Comparison of ENCODE assay signal across 1 cellular context in genomic region chr2:105882920-105883319, GRCh38.
TF ChIP-seq lines count a peak whose summit lies in the region.

No MANE protein-coding gene starts in this region.

TF ChIP-seq in SK-N-SH, 30 proteins besides CTCF, POLR2A, EP300 and RAD21 (continued from another document):
- TF ChIP-seq REST (IDR thresholded peaks at IDR 0.05; ENCODE audit: low read depth, low read length), result no peak
- TF ChIP-seq ZBTB33 (IDR thresholded peaks at IDR 0.05; ENCODE audit: borderline replicate concordance, low read depth), result no peak
- no peak for TF ChIP-seq GATA2 (CRISPR knock-in tag; IDR thresholded peaks at IDR 0.05)
- TF ChIP-seq MEF2A (IDR thresholded peaks at IDR 0.05; ENCODE audit: borderline replicate concordance, low read depth), result no peak
- TF ChIP-seq TCF12 (IDR thresholded peaks at IDR 0.05), result no peak
- TF ChIP-seq EZH2phosphoT487 (IDR thresholded peaks at IDR 0.05; ENCODE audit: borderline replicate concordance, low read depth), result no peak
- no peak for TF ChIP-seq MXI1 (IDR thresholded peaks at IDR 0.05; ENCODE audit: low read depth, low read length)
- no peak for TF ChIP-seq TAF1 (IDR thresholded peaks at IDR 0.05; ENCODE audit: borderline replicate concordance, low read depth, low read length)
- TF ChIP-seq USF2 (IDR thresholded peaks at IDR 0.05; ENCODE audit: borderline replicate concordance, low read depth, low read length), result no peak
- TF ChIP-seq FOXM1 (IDR thresholded peaks at IDR 0.05; ENCODE audit: low read depth), result no peak
- TF ChIP-seq GABPA (IDR thresholded peaks at IDR 0.05; ENCODE audit: low read depth), result no peak
